17 cellular contexts compared by ENCODE assay signal in the genomic region with DNA sequence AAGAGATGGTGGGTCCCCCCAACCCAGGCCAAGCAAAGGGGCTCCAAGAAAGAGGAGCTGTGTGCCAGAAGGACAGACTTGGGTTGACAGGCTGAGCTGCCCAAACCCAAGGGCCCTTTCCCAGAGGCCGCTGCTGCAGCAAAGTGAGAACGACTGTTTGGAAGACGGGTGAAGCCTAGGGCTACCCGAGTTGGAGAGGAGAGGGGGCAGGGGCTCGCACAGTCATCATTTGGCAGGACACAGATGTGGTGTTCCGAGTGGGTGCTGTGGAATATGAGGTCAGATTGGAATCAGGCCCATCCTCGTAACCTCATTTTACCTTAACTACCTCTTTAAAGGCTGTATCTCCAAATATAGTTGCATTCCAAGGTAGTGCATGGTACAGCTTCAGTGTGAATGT. TPM values are rescaled to one million over a fixed set of nuclear protein-coding genes. Genes with fewer than 3 reads are reported as not detected.
"Had no signal": no experiment of that assay in that cellular context is flagged by ENCODE, and none has a peak within 500 bp of the region (broad histone marks: within the 10 kb centered on the region; RNA-seq: fewer than 3 reads in every experiment).

No MANE protein-coding gene starts in this region.

- H3K27ac ChIP-seq: esophagus squamous epithelium, upper lobe of right lung had no signal

- ATAC-seq: activated CD4-positive, CD25-positive, alpha-beta regulatory T cell treated with anti-CD3 and anti-CD28 coated beads, Interleukin-2, amount 50 U/mL, for 24 hours; T-cell; upper lobe of right lung had no signal

- H3K36me3 ChIP-seq: breast epithelium, esophagus squamous epithelium, upper lobe of right lung had no signal

- H3K9me3 ChIP-seq: breast epithelium, esophagus squamous epithelium, SK-N-SH, upper lobe of right lung had no signal

- H3K4me2 ChIP-seq: SK-N-SH had no signal

- H3K36me3 Mint-ChIP-seq: mesothelial cell of epicardium, T-cell had no signal

- H3K9ac ChIP-seq: SK-N-SH had no signal

- H3K4me3 Mint-ChIP-seq: activated T-helper 1 cell treated with anti-CD3 and anti-CD28 coated beads, Interleukin-12 subunit alpha, Interleukin-12 subunit beta, Interleukin-2, Interleukin-4 antibody, amounts not matched to agents 30 ng/mL and 10 ng/mL and 1 ng/mL, durations not matched to agents 14 hours and 24 hours and 36 hours; mesothelial cell of epicardium; neural crest cell; T-cell had no signal

- H3K27me3 ChIP-seq: breast epithelium, esophagus squamous epithelium, upper lobe of right lung had no signal

- DNase-seq: activated CD4-positive, alpha-beta T cell treated with anti-CD3 and anti-CD28 coated beads, Interleukin-2, amount 50 U/mL, for 1 hour; activated CD8-positive, alpha-beta memory T cell treated with anti-CD3 and anti-CD28 coated beads for 24 hours; anterior cingulate cortex; esophagus squamous epithelium; hypothalamus; kidney glomerular epithelial cell; SK-N-SH; stimulated activated CD4-positive, alpha-beta T cell treated with anti-CD3 and anti-CD28 coated beads, Interleukin-4, amount 100 ng/mL, for 24 hours; stimulated activated naive CD4-positive, alpha-beta T cell treated with Interleukin-2 at 50 U/mL for 16 hours; T-cell; T-helper 9 cell; upper lobe of right lung had no signal

- H3K9me2 ChIP-seq: SK-N-SH had no signal

- H3K27ac Mint-ChIP-seq: activated T-helper 1 cell treated with anti-CD3 and anti-CD28 coated beads, Interleukin-12 subunit alpha, Interleukin-12 subunit beta, Interleukin-2, Interleukin-4 antibody, amounts not matched to agents 30 ng/mL and 10 ng/mL and 1 ng/mL, durations not matched to agents 14 hours and 24 hours and 36 hours; mesothelial cell of epicardium; T-cell had no signal

- H3K4me3 ChIP-seq: breast epithelium, esophagus squamous epithelium, upper lobe of right lung had no signal

- H3K9me3 Mint-ChIP-seq: activated T-helper 1 cell treated with anti-CD3 and anti-CD28 coated beads, Interleukin-12 subunit alpha, Interleukin-12 subunit beta, Interleukin-2, Interleukin-4 antibody, amounts not matched to agents 30 ng/mL and 10 ng/mL and 1 ng/mL, durations not matched to agents 14 hours and 24 hours and 36 hours; mesothelial cell of epicardium; neural crest cell; T-cell had no signal

RNA-seq across cellular contexts. Expression of a gene that starts 5.3 kb away (rescaled TPM):
- total RNA-seq: activated T-helper 1 cell treated with anti-CD3 and anti-CD28 coated beads, Interleukin-12 subunit alpha, Interleukin-12 subunit beta, Interleukin-2, Interleukin-4 antibody, amounts not matched to agents 30 ng/mL and 10 ng/mL and 1 ng/mL, durations not matched to agents 14 hours and 24 hours and 36 hours had no signal

RNA-seq across cellular contexts. Expression of a gene that starts 18.7 kb away (rescaled TPM):
- total RNA-seq: activated T-helper 1 cell treated with anti-CD3 and anti-CD28 coated beads, Interleukin-12 subunit alpha, Interleukin-12 subunit beta, Interleukin-2, Interleukin-4 antibody, amounts not matched to agents 30 ng/mL and 10 ng/mL and 1 ng/mL, durations not matched to agents 14 hours and 24 hours and 36 hours had no signal
